In genomic region chr13:27634231-27634630, GRCh38 we compare ENCODE assay signal across 12 cellular contexts.
"Had no signal": no experiment of that assay in that cellular context is flagged by ENCODE, and none has a peak within 500 bp of the region (broad histone marks: within the 10 kb centered on the region; RNA-seq: fewer than 3 reads in every experiment).

No MANE protein-coding gene starts in this region.

- H3K4me3 Mint-ChIP-seq: stimulated activated naive CD8-positive, alpha-beta T cell treated with anti-CD3 and anti-CD28 coated beads, Interleukin-15, amount 100 ng/mL, for 72 hours had no signal

- H3K9me3 Mint-ChIP-seq: stimulated activated naive CD8-positive, alpha-beta T cell treated with anti-CD3 and anti-CD28 coated beads, Interleukin-15, amount 100 ng/mL, for 72 hours had no signal

- H3K36me3 ChIP-seq: left ventricle myocardium inferior, ovary, thoracic aorta had no signal

- H3K27ac ChIP-seq: body of pancreas, left ventricle myocardium inferior, ovary, thoracic aorta had no signal

- ATAC-seq: activated CD4-positive, CD25-positive, alpha-beta regulatory T cell treated with anti-CD3 and anti-CD28 coated beads, Interleukin-2, amount 50 U/mL, for 24 hours; body of pancreas; heart left ventricle; stimulated activated naive CD8-positive, alpha-beta T cell treated with anti-CD3 and anti-CD28 coated beads, Interleukin-15, amount 100 ng/mL, for 72 hours had no signal

- H3K4me3 ChIP-seq: body of pancreas, heart left ventricle, left ventricle myocardium inferior, ovary, thoracic aorta had no signal

- H3K27me3 Mint-ChIP-seq: stimulated activated naive CD8-positive, alpha-beta T cell treated with anti-CD3 and anti-CD28 coated beads, Interleukin-15, amount 100 ng/mL, for 72 hours had no signal

- H3K9me3 ChIP-seq: body of pancreas, heart left ventricle, left ventricle myocardium inferior, ovary, thoracic aorta had no signal

- DNase-seq: activated naive CD4-positive, alpha-beta T cell treated with anti-CD3 and anti-CD28 coated beads, Interleukin-2, amount 50 U/mL, for 16 hours; amniotic stem cell; body of pancreas; foreskin melanocyte; heart left ventricle; left ventricle myocardium inferior; ovary; stimulated activated CD4-positive, alpha-beta T cell treated with anti-CD3 and anti-CD28 coated beads, Interleukin-4, amount 100 ng/mL, for 4 hours; stimulated activated naive CD8-positive, alpha-beta T cell treated with anti-CD3 and anti-CD28 coated beads, Interleukin-15, amount 100 ng/mL, for 72 hours; T-helper 2 cell had no signal

- H3K27me3 ChIP-seq: body of pancreas, heart left ventricle, ovary had no signal
